ENCODE assay signal across 8 cellular contexts in genomic region chr14:32076278-32077080, GRCh38. TPM values are rescaled to one million over a fixed set of nuclear protein-coding genes. Genes with fewer than 3 reads are reported as not detected.
DNase-seq lines count a peak whose midpoint lies in the region; ATAC-seq and TF ChIP-seq lines count a peak whose summit lies in the region.

No MANE protein-coding gene starts in this region.

- DNase-seq in C1 segment of cervical spinal cord (lab: John Stamatoyannopoulos, UW): peak; percentile 49 to 98 (median 94)
- DNase-seq in NCI-H774 (lab: John Stamatoyannopoulos, UW): peak; percentile 98
- peak; percentile 48 for DNase-seq in activated CD8-positive, alpha-beta memory T cell treated with anti-CD3 and anti-CD28 coated beads, Interleukin-2, amount 50 U/mL, for 24 hours (ENCODE audit: extremely low read depth)
- peak; percentile 96 for DNase-seq in endothelial cell (ENCODE audit: low spot score)
- peak; percentile 94 to 95 for DNase-seq in mesothelial cell of epicardium (ENCODE audit: low spot score in 2 of 2, unreplicated experiment in 2 of 2)
- DNase-seq in stimulated activated CD8-positive, alpha-beta memory T cell treated with anti-CD3 and anti-CD28 coated beads, Interleukin-15, amount 100 ng/mL, for 24 hours (ENCODE audit: low read depth): peak; percentile 65

- H3K4me3 Mint-ChIP-seq in endothelial cell (ENCODE audit: unreplicated experiment) (peak overlapping the region; percentile 99), mesothelial cell of epicardium (peak overlapping the region; percentile 99)

- peaks cover 31% of the 10 kb centered on the region for H3K4me1 Mint-ChIP-seq in endothelial cell (ENCODE audit: unreplicated experiment)
- H3K4me1 Mint-ChIP-seq in mesothelial cell of epicardium: peaks cover 40% of the 10 kb centered on the region

- ATAC-seq in GM19372 (IDR thresholded peaks at IDR 0.05; ENCODE audit: low read depth, unreplicated experiment): peak; percentile 45
- peak; percentile 32 for ATAC-seq in HG03558 (IDR thresholded peaks at IDR 0.05; ENCODE audit: extremely low read depth, unreplicated experiment)

- no peak for TF ChIP-seq CTCF in endothelial cell (IDR thresholded peaks at IDR 0.05; ENCODE audit: unreplicated experiment)
- no peak for TF ChIP-seq CTCF in mesothelial cell of epicardium (IDR thresholded peaks at IDR 0.05; ENCODE audit: unreplicated experiment)

- peaks cover 12% of the 10 kb centered on the region for H3K36me3 Mint-ChIP-seq in endothelial cell (ENCODE audit: low read depth, unreplicated experiment)
- H3K36me3 Mint-ChIP-seq in mesothelial cell of epicardium: no peaks in the 10 kb centered on the region

- peaks cover 7% of the 10 kb centered on the region for H3K27me3 Mint-ChIP-seq in endothelial cell (ENCODE audit: unreplicated experiment)
- no peaks in the 10 kb centered on the region for H3K27me3 Mint-ChIP-seq in mesothelial cell of epicardium (ENCODE audit: low read depth)

- no peaks in the 10 kb centered on the region for H3K9me3 Mint-ChIP-seq in endothelial cell (ENCODE audit: unreplicated experiment)
- H3K9me3 Mint-ChIP-seq in mesothelial cell of epicardium: no peaks in the 10 kb centered on the region

- peak overlapping the region; percentile 95 for H3K27ac Mint-ChIP-seq in endothelial cell (ENCODE audit: unreplicated experiment)
- peak overlapping the region; percentile 98 for H3K27ac Mint-ChIP-seq in mesothelial cell of epicardium

RNA-seq across cellular contexts. Expression of gene ARHGAP5, which starts 0.6 kb away (rescaled TPM):
- 78.4 TPM for total RNA-seq in endothelial cell (ENCODE audit: unreplicated experiment)
- total RNA-seq in mesothelial cell of epicardium: 166 to 173 TPM (median 167 TPM) in 3 replicates

Comparison
In these comparisons a context has a peak if more than half of its experiments do, and no peak if none do; other contexts are left out.
1. Peak in every context shown above with its lines: DNase-seq and ATAC-seq.
2. DNase-seq: peak in every context shown above with its lines; median percentile 98 in NCI-H774; 96 in endothelial cell; 94 in mesothelial cell of epicardium; 94 in C1 segment of cervical spinal cord; 65 in stimulated activated CD8-positive, alpha-beta memory T cell treated with anti-CD3 and anti-CD28 coated beads, Interleukin-15, amount 100 ng/mL, for 24 hours; 48 in activated CD8-positive, alpha-beta memory T cell treated with anti-CD3 and anti-CD28 coated beads, Interleukin-2, amount 50 U/mL, for 24 hours.